ENCODE assay signal across 20 cellular contexts in the genomic region with DNA sequence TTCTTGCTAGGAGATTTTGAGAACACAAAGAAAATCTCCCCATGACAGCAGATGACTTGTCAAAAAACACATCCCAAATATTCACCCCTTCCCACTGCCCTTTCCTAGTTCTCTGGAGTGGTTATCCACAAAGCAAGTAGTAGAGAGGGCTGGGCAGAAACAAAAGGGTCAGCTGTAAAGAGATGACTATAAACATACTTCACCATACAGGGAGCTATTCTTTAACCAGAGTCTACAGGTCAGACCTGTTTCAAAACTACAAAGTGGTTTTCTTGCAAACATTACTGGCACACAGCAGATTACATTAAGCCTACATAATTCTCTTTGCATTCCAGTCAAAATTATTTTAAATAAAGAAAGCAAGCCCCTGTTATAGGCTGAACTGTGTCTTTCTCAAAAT.
"Had no signal": no experiment of that assay in that cellular context is flagged by ENCODE, and none has a peak within 500 bp of the region (broad histone marks: within the 10 kb centered on the region; RNA-seq: fewer than 3 reads in every experiment).

No MANE protein-coding gene starts in this region.

- DNase-seq: activated B cell treated with CpG ODN at 0.5 μM for 24 hours; activated CD4-positive, alpha-beta memory T cell treated with anti-CD3 and anti-CD28 coated beads, Interleukin-2, amount 10 ng/mL, durations not matched to agents 7 days and 5 days; activated CD4-positive, alpha-beta T cell treated with anti-CD3 and anti-CD28 coated beads for 48 hours; activated CD8-positive, alpha-beta memory T cell treated with anti-CD3 and anti-CD28 coated beads, Interleukin-2, amount 10 ng/mL, durations not matched to agents 7 days and 5 days; activated effector memory CD4-positive, alpha-beta T cell treated with Interleukin-2 at 50 U/mL for 16 hours; activated naive CD4-positive, alpha-beta T cell treated with anti-CD3 and anti-CD28 coated beads, Interleukin-2, amount 50 U/mL, for 16 hours; colonic mucosa; erythroblast; left ventricle myocardium superior; mesenchymal stem cell; naive thymus-derived CD8-positive, alpha-beta T cell; pancreas; stimulated activated CD4-positive, alpha-beta T cell treated with anti-CD3 and anti-CD28 coated beads, Interleukin-4, amount 100 ng/mL, for 1 hour; stomach; trophoblast cell had no signal

- H3K4me3 ChIP-seq: ascending aorta, colonic mucosa, pancreas, smooth muscle cell, stomach had no signal

- H3K27me3 ChIP-seq: ascending aorta, colonic mucosa, neutrophil, pancreas, stomach had no signal

- H3K36me3 ChIP-seq: colonic mucosa had no signal

- H3K27ac ChIP-seq: ascending aorta, colonic mucosa, neutrophil, pancreas, stomach had no signal

- H3K4me2 ChIP-seq: smooth muscle cell had no signal

- H3K9me3 ChIP-seq: ascending aorta, colonic mucosa, neutrophil, pancreas, stomach had no signal

- ATAC-seq: activated CD8-positive, alpha-beta memory T cell treated with anti-CD3 and anti-CD28 coated beads, Interleukin-2, amount 10 ng/mL, durations not matched to agents 7 days and 5 days; left ventricle myocardium superior; naive thymus-derived CD8-positive, alpha-beta T cell; pancreas; sciatic nerve; stimulated activated effector memory CD8-positive, alpha-beta T cell treated with anti-CD3 and anti-CD28 coated beads, Interleukin-12 subunit alpha, Interleukin-12 subunit beta, amount 100 ng/mL, for 72 hours had no signal
